In the genomic region with DNA sequence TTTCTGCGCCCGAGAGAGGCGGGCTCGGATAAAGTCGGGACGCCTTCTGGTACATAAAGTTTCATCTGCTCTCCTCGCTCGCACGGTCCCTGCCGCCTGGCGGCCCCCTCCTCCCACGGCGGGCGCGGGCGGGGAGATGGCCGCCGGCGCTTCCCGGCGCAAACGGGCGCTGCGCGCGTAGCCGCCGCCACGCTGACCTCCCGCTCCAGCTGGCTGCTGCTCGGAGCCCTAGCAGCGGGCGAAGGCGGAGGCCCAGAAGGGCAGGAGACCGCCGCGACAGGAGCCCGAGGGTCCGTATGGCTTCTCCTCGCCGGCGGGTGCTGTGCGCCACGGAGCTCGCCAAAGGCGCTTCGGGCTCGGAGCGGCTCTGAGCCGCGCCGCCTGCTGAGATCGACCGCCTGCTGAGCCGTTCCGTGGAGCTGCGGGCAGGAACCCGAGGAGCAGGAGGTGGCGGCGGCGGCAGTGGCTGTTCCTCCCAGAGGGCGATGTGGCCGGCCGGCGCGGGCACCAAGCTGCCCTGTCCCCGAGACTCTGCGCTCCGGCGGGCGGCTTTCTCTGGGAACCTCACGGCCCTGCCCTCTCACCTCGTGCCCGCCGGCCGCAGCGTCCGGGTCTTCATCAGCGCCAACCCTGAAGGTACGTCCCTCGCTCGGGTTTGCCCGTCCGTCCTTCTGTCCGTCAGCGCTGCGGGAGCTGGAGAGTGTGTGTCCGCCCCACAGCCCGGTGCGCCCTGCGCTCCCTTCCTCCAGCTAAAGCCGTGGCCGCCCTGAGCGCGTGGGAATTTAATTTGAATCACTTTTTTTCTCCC, we compare ENCODE assay signal across 8 cellular contexts. TPM values are rescaled to one million over a fixed set of nuclear protein-coding genes. Genes with fewer than 3 reads are reported as not detected.
DNase-seq lines count a peak whose midpoint lies in the region; ATAC-seq, FAIRE-seq and TF ChIP-seq lines count a peak whose summit lies in the region.

A gene with protein sequence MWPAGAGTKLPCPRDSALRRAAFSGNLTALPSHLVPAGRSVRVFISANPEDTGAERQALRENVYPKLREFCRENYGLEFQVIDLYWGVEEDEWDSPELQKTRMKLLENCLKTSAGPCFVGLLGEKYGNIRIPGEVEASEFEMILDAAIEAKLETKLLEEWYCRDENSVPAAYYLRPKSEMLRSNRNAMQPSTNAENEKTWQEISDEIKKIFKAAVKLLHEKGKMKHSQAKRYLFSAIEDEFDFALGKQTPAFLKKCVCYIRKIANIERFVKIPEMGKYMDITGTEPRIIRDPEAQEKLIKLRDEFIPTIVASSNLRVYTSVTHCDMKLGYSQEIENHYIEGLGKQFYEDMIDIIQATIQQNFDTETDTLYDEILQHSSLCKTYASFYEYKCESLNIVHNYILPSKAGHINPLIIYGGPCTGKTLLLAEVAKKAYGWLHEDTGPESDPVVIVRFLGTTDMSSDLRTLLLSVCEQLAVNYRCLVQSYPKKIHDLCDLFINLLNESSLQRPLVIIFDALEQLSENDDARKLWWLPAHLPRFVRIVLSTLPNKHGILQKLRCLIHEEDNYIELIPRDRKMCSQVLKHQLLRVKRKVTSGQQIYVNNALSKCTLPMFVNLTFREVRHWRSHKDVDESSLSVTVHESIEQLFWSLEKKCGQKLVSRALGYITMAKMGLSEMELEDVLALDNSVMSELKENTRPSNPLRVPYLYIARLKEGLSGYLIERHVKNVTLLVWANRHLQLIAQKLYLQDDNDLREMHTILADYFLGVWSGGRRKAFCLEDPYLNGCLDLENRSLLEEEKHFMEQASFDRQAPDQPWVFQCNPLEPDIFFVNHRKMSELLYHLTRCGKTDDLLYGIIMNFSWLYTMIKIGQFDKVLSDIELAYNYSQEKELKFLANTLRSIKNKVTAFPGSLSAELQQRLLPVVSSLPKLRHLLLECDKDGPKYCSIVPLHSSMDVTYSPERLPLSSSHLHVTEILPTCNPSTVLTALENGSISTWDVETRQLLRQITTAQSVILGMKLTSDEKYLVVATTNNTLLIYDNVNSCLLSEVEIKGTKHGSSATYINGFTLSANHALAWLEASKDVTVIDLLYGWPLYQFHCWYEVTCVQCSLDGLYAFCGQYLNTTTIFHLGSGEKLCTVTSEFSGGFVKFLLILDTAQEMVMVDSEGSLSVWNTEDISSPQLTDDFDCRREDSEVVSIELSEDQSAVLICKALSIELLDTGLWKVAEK (N-terminal part only) (plus strand): TSS at position 161 of the 808 bp plus-strand sequence. CDS start 325 bp downstream, at position 486.

- H3K4me3 Mint-ChIP-seq in GM23338: peak within 1 kb of the TSS; percentile 79

- H3K27ac Mint-ChIP-seq in GM23338: no peak within 1 kb of the TSS
- no peak within 1 kb of the TSS for H3K27ac Mint-ChIP-seq in activated naive CD4-positive, alpha-beta T cell treated with anti-CD3 and anti-CD28 coated beads, Interleukin-2, amount 50 U/mL, for 72 hours

- H3K36me3 ChIP-seq in GM23338 (ENCODE audit: insufficient read depth): no peaks in the 10 kb centered on the region

- no peaks in the 10 kb centered on the region for H3K36me3 Mint-ChIP-seq in GM23338 (ENCODE audit: low read depth)
- H3K36me3 Mint-ChIP-seq in activated naive CD4-positive, alpha-beta T cell treated with anti-CD3 and anti-CD28 coated beads, Interleukin-2, amount 50 U/mL, for 72 hours: peaks cover 8 to 12% of the 10 kb centered on the region in 2 donors

- peak within 1 kb of the TSS; percentile 69 for H3K4me3 ChIP-seq in GM23338
- H3K4me3 ChIP-seq in iPS-11a (ENCODE audit: low read depth, low read length): peak within 1 kb of the TSS; percentile 47

- H3K27me3 ChIP-seq in GM23338 (ENCODE audit: insufficient read depth): peaks cover 94% of the 10 kb centered on the region

- peak within 1 kb of the TSS; percentile 90 for H3K4me2 ChIP-seq in GM23338

- peaks cover 2% of the 10 kb centered on the region; the same call in 1 of the 2 replicates for H3F3A ChIP-seq in GM23338 (replicated peaks; ENCODE audit: low read depth)

- H2AFZ ChIP-seq in GM23338: peak within 1 kb of the TSS; percentile 97

- peak in 1 of 2 experiments; percentile 21; a peak in 1 of 4 replicates for TF ChIP-seq CTCF in GM23338 (conservative IDR thresholded peaks at IDR 0.05; ENCODE audit: low read depth in 2 of 2)

- H3K9me2 ChIP-seq in GM23338 (ENCODE audit: insufficient read depth): no peaks in the 10 kb centered on the region

- H3K4me1 Mint-ChIP-seq in GM23338: peaks cover 17% of the 10 kb centered on the region

- peaks cover 2% of the 10 kb centered on the region; the same call in 1 of the 3 replicates for H3K9me3 Mint-ChIP-seq in GM23338
- H3K9me3 Mint-ChIP-seq in activated naive CD4-positive, alpha-beta T cell treated with anti-CD3 and anti-CD28 coated beads, Interleukin-2, amount 50 U/mL, for 72 hours: no peaks in the 10 kb centered on the region

- no peak within 1 kb of the TSS for H3K27ac ChIP-seq in GM23338 (ENCODE audit: low read depth)

- no peaks in the 10 kb centered on the region for H4K20me1 ChIP-seq in GM23338 (replicated peaks; ENCODE audit: insufficient read depth)

- peak; percentile 55 for DNase-seq in GM23338 (ENCODE audit: low spot score)
- DNase-seq in amniotic epithelial cell (ENCODE audit: low read depth): peak; percentile 1
- DNase-seq in retina: peak; percentile 89
- no peak for DNase-seq in activated naive CD4-positive, alpha-beta T cell treated with anti-CD3 and anti-CD28 coated beads, Interleukin-2, amount 50 U/mL, for 72 hours (ENCODE audit: low spot score in 2 of 2)
- no peak for DNase-seq in urothelium cell line (ENCODE audit: low spot score)
- DNase-seq in cortex of kidney (lab: John Stamatoyannopoulos, UW): no peak

- peaks cover 58% of the 10 kb centered on the region for H3K27me3 Mint-ChIP-seq in GM23338 (ENCODE audit: insufficient read depth, low read depth, poor library complexity)

- no peak for FAIRE-seq in urothelium cell line (lab: Jason Lieb, UNC)

- H3K79me2 ChIP-seq in GM23338 (replicated peaks; ENCODE audit: insufficient read depth): no peaks in the 10 kb centered on the region

- peaks cover 13% of the 10 kb centered on the region; the same call in 1 of the 2 replicates for H3K4me1 ChIP-seq in GM23338 (ENCODE audit: insufficient read depth)

- ATAC-seq in GM23338 (peak; percentile 48), HG03571 (IDR thresholded peaks at IDR 0.05; ENCODE audit: unreplicated experiment) (no peak)
- ATAC-seq in activated naive CD4-positive, alpha-beta T cell treated with anti-CD3 and anti-CD28 coated beads, Interleukin-2, amount 50 U/mL, for 72 hours: no peak

TF ChIP-seq in GM23338, 12 proteins besides CTCF, POLR2A, EP300 and RAD21:
- TF ChIP-seq NANOG (IDR thresholded peaks at IDR 0.05; ENCODE audit: borderline replicate concordance) (no peak), EZH2 (IDR thresholded peaks at IDR 0.05; ENCODE audit: low read depth, unreplicated experiment) (peak; percentile 27), ZNF114 (CRISPR knock-in tag; IDR thresholded peaks at IDR 0.05) (no peak), CREB1 (CRISPR knock-in tag; IDR thresholded peaks at IDR 0.05; ENCODE audit: low read depth) (no peak)
- TF ChIP-seq, protein P1, sequence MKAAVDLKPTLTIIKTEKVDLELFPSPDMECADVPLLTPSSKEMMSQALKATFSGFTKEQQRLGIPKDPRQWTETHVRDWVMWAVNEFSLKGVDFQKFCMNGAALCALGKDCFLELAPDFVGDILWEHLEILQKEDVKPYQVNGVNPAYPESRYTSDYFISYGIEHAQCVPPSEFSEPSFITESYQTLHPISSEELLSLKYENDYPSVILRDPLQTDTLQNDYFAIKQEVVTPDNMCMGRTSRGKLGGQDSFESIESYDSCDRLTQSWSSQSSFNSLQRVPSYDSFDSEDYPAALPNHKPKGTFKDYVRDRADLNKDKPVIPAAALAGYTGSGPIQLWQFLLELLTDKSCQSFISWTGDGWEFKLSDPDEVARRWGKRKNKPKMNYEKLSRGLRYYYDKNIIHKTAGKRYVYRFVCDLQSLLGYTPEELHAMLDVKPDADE (IDR thresholded peaks at IDR 0.05): no peak

RNA-seq across cellular contexts. Expression of the gene that starts here (rescaled TPM):
- total RNA-seq in GM23338 (2014; rRNA removed; shearing (Covaris generic)): 0.07 TPM in 1 of 2 replicates, not detected in the other
- not detected in 2 replicates for polyA plus RNA-seq in GM23338 (2016; fragmentation: Nextera tagmentation; extraction: Ambion mirVana)
- total RNA-seq in activated naive CD4-positive, alpha-beta T cell treated with anti-CD3 and anti-CD28 coated beads, Interleukin-2, amount 50 U/mL, for 72 hours: not detected

Comparison
In these comparisons a context has a peak if more than half of its experiments do, and no peak if none do; other contexts are left out.
1. Peak in DNase-seq, ATAC-seq, H3K4me3 ChIP-seq and H3K4me2 ChIP-seq in GM23338; RNA of the gene not detected or under 1 TPM.
2. DNase-seq: peak in amniotic epithelial cell (single experiment) and retina (single experiment); none in activated naive CD4-positive, alpha-beta T cell treated with anti-CD3 and anti-CD28 coated beads, Interleukin-2, amount 50 U/mL, for 72 hours (0 of 2), urothelium cell line (single experiment) and cortex of kidney (single experiment).